In the genomic region with DNA sequence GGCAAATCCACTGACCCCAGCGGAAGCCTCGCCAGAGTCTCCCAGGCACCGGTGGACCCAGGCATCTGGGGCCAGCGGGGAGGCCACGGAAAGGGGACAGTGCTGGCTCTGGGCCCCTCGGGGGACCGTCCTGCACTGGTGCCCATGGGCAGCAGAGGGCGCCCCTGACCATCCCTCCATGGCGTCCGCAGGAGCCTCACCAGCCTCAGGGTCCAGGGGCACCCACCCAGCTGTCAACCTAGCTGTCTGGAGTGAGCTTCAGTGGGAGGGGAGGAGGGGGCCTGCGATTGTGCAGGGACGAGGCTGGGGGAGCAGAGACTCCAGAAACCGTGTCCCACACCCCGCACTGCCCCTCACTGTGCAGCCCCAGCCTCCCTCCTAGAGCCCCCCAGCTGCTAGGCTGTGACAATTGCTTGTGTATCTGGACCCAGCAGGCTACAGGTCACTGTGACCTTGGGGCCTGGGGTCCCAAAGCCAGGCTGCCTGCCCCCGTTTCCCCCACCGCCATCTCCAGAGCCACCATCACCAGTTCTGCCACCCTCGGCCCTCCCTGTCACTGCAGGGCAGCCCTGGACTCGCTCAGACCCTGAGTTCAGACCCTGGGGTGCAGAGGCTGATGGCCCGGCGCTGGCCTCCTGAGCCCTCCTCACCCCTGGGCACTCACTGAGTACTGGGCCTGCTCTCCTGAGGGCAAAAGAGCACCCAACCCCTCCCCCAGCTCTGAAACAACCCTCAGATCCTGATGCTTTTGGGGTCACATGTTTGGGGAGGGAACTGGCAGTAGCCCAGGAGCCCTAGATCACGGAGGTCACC, we compare ENCODE assay signal across 8 cellular contexts. TPM values are rescaled to one million over a fixed set of nuclear protein-coding genes. Genes with fewer than 3 reads are reported as not detected.
DNase-seq lines count a peak whose midpoint lies in the region; ATAC-seq and TF ChIP-seq lines count a peak whose summit lies in the region.

No MANE protein-coding gene starts in this region.

- no peaks in the 10 kb centered on the region for H3K4me1 ChIP-seq in parathyroid adenoma

- H2AFZ ChIP-seq in parathyroid adenoma = peak overlapping the region; percentile 34

- H3K79me2 ChIP-seq in parathyroid adenoma = no peaks in the 10 kb centered on the region

- DNase-seq in GM06990 (ENCODE audit: extremely low read depth, insufficient read length) = no peak
- peak; percentile 1 for DNase-seq in MV-4-11 (lab: John Stamatoyannopoulos, UW)
- peak; percentile 38 for DNase-seq in activated T-cell treated with anti-CD3 and anti-CD28 coated beads for 4 hours
- DNase-seq in fibroblast of villous mesenchyme (ENCODE audit: low read depth) = peak; percentile 60
- DNase-seq in globus pallidus (ENCODE audit: low spot score) = no peak
- no peak for DNase-seq in NCI-H2107 (lab: John Stamatoyannopoulos, UW)

- no peak overlapping the region for H3K27ac ChIP-seq in parathyroid adenoma

- H3K9ac ChIP-seq in parathyroid adenoma = no peak overlapping the region

- TF ChIP-seq CTCF in GM06990 (IDR thresholded peaks at IDR 0.05; ENCODE audit: insufficient read depth, low read length, poor library complexity, severe bottlenecking) = peak; percentile 83
- TF ChIP-seq CTCF in fibroblast of villous mesenchyme (IDR thresholded peaks at IDR 0.05; ENCODE audit: insufficient read depth, low read depth, low read length) = peak; percentile 94
- peak; percentile 64 for TF ChIP-seq CTCF in parathyroid adenoma (IDR thresholded peaks at IDR 0.05)

- H3K4me3 ChIP-seq in GM06990 (replicated peaks; ENCODE audit: low read depth, low read length) = no peak overlapping the region
- no peak overlapping the region for H3K4me3 ChIP-seq in fibroblast of villous mesenchyme (ENCODE audit: low read depth, low read length)
- no peak overlapping the region for H3K4me3 ChIP-seq in parathyroid adenoma (ENCODE audit: low read depth, low read length)

- H3K27me3 ChIP-seq in GM06990 (replicated peaks; ENCODE audit: control insufficient read depth, insufficient read depth, low read length) (no peaks in the 10 kb centered on the region; the same call in 1 of the 2 replicates), parathyroid adenoma (ENCODE audit: control insufficient read depth, insufficient read depth, low read length) (no peaks in the 10 kb centered on the region)

- no peak overlapping the region for H3K4me2 ChIP-seq in parathyroid adenoma (ENCODE audit: low read length)

- no peaks in the 10 kb centered on the region for H3K9me3 ChIP-seq in parathyroid adenoma (ENCODE audit: control insufficient read depth, low read length)

- H3K36me3 ChIP-seq in GM06990 (ENCODE audit: control insufficient read depth, insufficient read depth, low read length) (no peaks in the 10 kb centered on the region), parathyroid adenoma (ENCODE audit: control insufficient read depth, insufficient read depth, low read length) (no peaks in the 10 kb centered on the region)

- no peak for ATAC-seq in HG02870 (IDR thresholded peaks at IDR 0.05; ENCODE audit: unreplicated experiment)

RNA-seq across cellular contexts. Expression of a gene that starts 10.7 kb away (rescaled TPM):
- 538 and 819 TPM in 2 replicates for total RNA-seq in fibroblast of villous mesenchyme

Comparison
In these comparisons a context has a peak if more than half of its experiments do, and no peak if none do; other contexts are left out.
1. DNase-seq: peak in MV-4-11 (single experiment), activated T-cell treated with anti-CD3 and anti-CD28 coated beads for 4 hours (single experiment) and fibroblast of villous mesenchyme (single experiment); none in GM06990 (single experiment), globus pallidus (single experiment) and NCI-H2107 (single experiment).
2. Peak in every context shown above with its lines, with median percentiles within 50 percentile points of each other: CTCF ChIP-seq.